1 cellular context compared by ENCODE assay signal in genomic region chr1:68151690-68152089, GRCh38.
TF ChIP-seq lines count a peak whose summit lies in the region.

No MANE protein-coding gene starts in this region.

TF ChIP-seq in WTC11, 78 proteins besides CTCF, POLR2A, EP300 and RAD21 (continued from another document):
- TF ChIP-seq TEAD1 (CRISPR knock-in tag; IDR thresholded peaks at IDR 0.05) (no peak), USF1 (CRISPR knock-in tag; IDR thresholded peaks at IDR 0.05) (peak; percentile 38; the same call in 1 of the 2 replicates), TCF7 (CRISPR knock-in tag; IDR thresholded peaks at IDR 0.05; ENCODE audit: low read depth) (no peak), USF2 (CRISPR knock-in tag; IDR thresholded peaks at IDR 0.05) (peak; percentile 64), SOX15 (CRISPR knock-in tag; IDR thresholded peaks at IDR 0.05) (no peak)
